In the genomic region with DNA sequence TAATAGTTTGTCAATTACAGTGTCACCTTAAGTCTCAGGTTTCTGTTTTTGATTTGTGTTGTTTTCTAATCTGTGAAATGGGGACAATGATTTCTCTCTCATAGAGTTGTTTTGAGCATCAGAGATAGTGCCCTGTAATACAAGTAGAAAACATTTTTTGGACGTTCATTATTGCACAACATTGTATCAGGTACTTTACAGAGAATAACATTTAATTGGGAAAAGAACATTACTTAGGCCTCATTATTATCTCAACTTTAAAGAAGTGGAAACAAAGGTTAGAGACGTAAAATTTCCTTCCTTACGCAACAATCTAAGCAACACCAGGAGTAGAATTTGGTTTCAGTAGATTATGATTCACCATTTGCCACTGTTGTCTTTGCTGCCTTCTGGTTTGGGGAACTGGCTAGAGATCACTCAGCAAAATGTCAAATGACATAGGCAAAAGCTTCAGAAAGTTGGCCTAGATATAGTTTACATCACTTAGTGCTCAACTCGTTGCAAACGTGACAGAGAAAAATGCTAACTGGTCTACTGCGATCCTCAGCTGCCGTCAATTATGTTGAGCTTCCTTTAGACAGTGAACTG, we compare ENCODE assay signal across 1 cellular context.
TF ChIP-seq lines count a peak whose summit lies in the region.

No MANE protein-coding gene starts in this region.

TF ChIP-seq in IMR-90, 13 proteins besides CTCF, POLR2A, EP300 and RAD21:
- TF ChIP-seq ELK1 (IDR thresholded peaks at IDR 0.05; ENCODE audit: borderline replicate concordance, low read depth, low read length) (no peak), MAZ (IDR thresholded peaks at IDR 0.05; ENCODE audit: borderline replicate concordance, low read depth, low read length) (no peak), CEBPB (IDR thresholded peaks at IDR 0.05; ENCODE audit: low read depth, low read length) (peak; percentile 74), RCOR1 (IDR thresholded peaks at IDR 0.05; ENCODE audit: insufficient replicate concordance, low read length) (no peak), USF2 (IDR thresholded peaks at IDR 0.05; ENCODE audit: low read depth, low read length) (no peak), BHLHE40 (IDR thresholded peaks at IDR 0.05; ENCODE audit: low read depth, low read length) (no peak), FOS (IDR thresholded peaks at IDR 0.05; ENCODE audit: low read depth, low read length) (no peak), MXI1 (IDR thresholded peaks at IDR 0.05; ENCODE audit: borderline replicate concordance, low read depth, low read length) (no peak), CHD1 (IDR thresholded peaks at IDR 0.05; ENCODE audit: low read depth, low read length) (no peak)
